In genomic region chr2:188978291-188979081, GRCh38 we compare ENCODE assay signal across 8 cellular contexts. TPM values are rescaled to one million over a fixed set of nuclear protein-coding genes. Genes with fewer than 3 reads are reported as not detected.
A peak's percentile ranks its signal among the peaks of the same experiment; 100 is the strongest.
DNase-seq lines count a peak whose midpoint lies in the region; ATAC-seq, FAIRE-seq and TF ChIP-seq lines count a peak whose summit lies in the region.

No MANE protein-coding gene starts in this region.

- no peak overlapping the region for H3K18ac ChIP-seq in H1 (ENCODE audit: extremely low read depth, low read length)

- no peak overlapping the region for H2BK15ac ChIP-seq in H1 (ENCODE audit: low read length)

- H3K9me3 ChIP-seq in Loucy (ENCODE audit: insufficient read depth, low read depth, low read length) = no peaks in the 10 kb centered on the region
- H3K9me3 ChIP-seq in H1 (ENCODE audit: insufficient read depth in 2 of 2, low read depth in 1 of 2, low read length in 1 of 2) = no peaks in the 10 kb centered on the region
- H3K9me3 ChIP-seq in osteoblast (ENCODE audit: low read depth, low read length) = no peaks in the 10 kb centered on the region

- TF ChIP-seq EP300 in H1 (IDR thresholded peaks at IDR 0.05; ENCODE audit: borderline replicate concordance in 1 of 2, low read depth in 2 of 2, low read length in 2 of 2) = no peak

- no peaks in the 10 kb centered on the region; the same call in 1 of the 2 replicates for H3K23me2 ChIP-seq in H1 (ENCODE audit: low read depth, low read length)

- CTCF ChIA-PET in H1 (lab: Charles Lee; ENCODE audit: partially characterized antibody) = interaction anchor here (0.7 to 1.6 kb wide), 5 partner anchors 9 to 453 kb away, joined by 3 to 6 read pairs (median 3); no protein-coding TSS in a partner anchor

- no peak overlapping the region for H3K14ac ChIP-seq in H1 (ENCODE audit: insufficient read length)

- no peak overlapping the region for H2AK5ac ChIP-seq in H1 (ENCODE audit: low read depth, low read length)

- H2BK12ac ChIP-seq in H1 (ENCODE audit: low read depth, low read length) = no peak overlapping the region

- H2AFZ ChIP-seq in Loucy (ENCODE audit: low read length) (peak overlapping the region; percentile 34; the same call in 1 of the 2 replicates), H1 (ENCODE audit: low read length) (no peak overlapping the region), osteoblast (ENCODE audit: low read length) (no peak overlapping the region)

- no peaks in the 10 kb centered on the region for H3K79me2 ChIP-seq in Loucy (ENCODE audit: insufficient read depth, low read length)
- H3K79me2 ChIP-seq in H1 (ENCODE audit: control insufficient read depth in 1 of 2, insufficient read depth in 2 of 2, low read length in 2 of 2) = no peaks in the 10 kb centered on the region
- H3K79me2 ChIP-seq in osteoblast (ENCODE audit: insufficient read depth, low read length) = peaks cover 89% of the 10 kb centered on the region

- peak; percentile 46 to 47 for TF ChIP-seq RAD21 in H1 (IDR thresholded peaks at IDR 0.05 in 1 of 2, conservative IDR thresholded peaks at IDR 0.05 in 1 of 2; ENCODE audit: low read depth in 2 of 2, low read length in 2 of 2)

- no peak overlapping the region for H3K23ac ChIP-seq in H1 (ENCODE audit: insufficient read length)

- peak; percentile 68 for FAIRE-seq in H1 (lab: Jason Lieb, UNC)

- H3K4me1 ChIP-seq in Loucy (ENCODE audit: insufficient read depth, low read length, poor library complexity, severe bottlenecking) (peaks cover 24% of the 10 kb centered on the region), H1 (replicated peaks in 1 of 4; ENCODE audit: control insufficient read depth in 3 of 4, insufficient read depth in 4 of 4, low read length in 3 of 4) (no peaks in the 10 kb centered on the region), osteoblast (ENCODE audit: insufficient read depth, low read length) (peaks cover 66% of the 10 kb centered on the region)

- H3K4me3 ChIP-seq in Loucy (ENCODE audit: low read length, poor library complexity, severe bottlenecking) = no peak overlapping the region
- no peak overlapping the region for H3K4me3 ChIP-seq in H1 (ENCODE audit: extremely low read depth in 1 of 4, insufficient read depth in 2 of 4, low read depth in 3 of 4, low read length in 4 of 4)
- H3K4me3 ChIP-seq in osteoblast (ENCODE audit: insufficient read depth, low read length) = peak overlapping the region; percentile 78

- 74% methylated on average over 6 of the region's 6 CpGs; no CpG with 5 or more reads in 1 of the 2 experiments for WGBS in H1 (ENCODE audit: extremely low coverage in 1 of 2, insufficient coverage in 1 of 2, insufficient read length in 1 of 2, insufficient replicate concordance in 2 of 2, low coverage in 1 of 2, low lambda C conversion rate in 2 of 2, missing lambda C conversion rate in 1 of 2), 2 experiments

- no peak overlapping the region for H4K5ac ChIP-seq in H1 (ENCODE audit: insufficient read length, low read depth, low read length)

- no peak overlapping the region for H3K9ac ChIP-seq in Loucy (ENCODE audit: low read depth, low read length, poor library complexity, severe bottlenecking)
- H3K9ac ChIP-seq in H1 (replicated peaks in 1 of 4; ENCODE audit: extremely low read depth in 1 of 4, low read depth in 3 of 4, low read length in 3 of 4) = peak overlapping the region in 1 of 4 experiments; percentile 34; a peak in 1 of 7 replicates

- TF ChIP-seq CTCF in Loucy (conservative IDR thresholded peaks at IDR 0.05; ENCODE audit: low read length) (no peak; the same call in 1 of the 2 replicates), H1 (IDR thresholded peaks at IDR 0.05; ENCODE audit: control extremely low read depth in 1 of 3, insufficient read depth in 1 of 3, low read depth in 1 of 3, low read length in 3 of 3) (no peak), osteoblast (IDR thresholded peaks at IDR 0.05; ENCODE audit: extremely low read depth, low read depth, low read length) (peak; percentile 54)

- H3K36me3 ChIP-seq in Loucy (ENCODE audit: insufficient read depth, low read length) (no peaks in the 10 kb centered on the region), H1 (ENCODE audit: control insufficient read depth in 2 of 4, insufficient read depth in 4 of 4, low read length in 3 of 4) (no peaks in the 10 kb centered on the region), osteoblast (ENCODE audit: insufficient read depth, low read length) (peaks cover 8% of the 10 kb centered on the region)

- H3K27ac ChIP-seq in H1 (ENCODE audit: low read depth, low read length) (no peak overlapping the region), osteoblast (ENCODE audit: low read depth, low read length) (peak overlapping the region; percentile 93)

- peak; percentile 73 for DNase-seq in H4 (ENCODE audit: low spot score)
- DNase-seq in H1 (ENCODE audit: low read depth in 1 of 2, low spot score in 2 of 2) = no peak
- no peak for DNase-seq in osteoblast (ENCODE audit: insufficient read length, low spot score, missing footprints)
- no peak for DNase-seq in DMS79 treated with DMSO at 0.1 percent for 48 hours (lab: John Stamatoyannopoulos, UW)
- no peak for DNase-seq in AML-193 (lab: John Stamatoyannopoulos, UW)
- no peak for DNase-seq in occipital lobe (lab: John Stamatoyannopoulos, UW)

- no peaks in the 10 kb centered on the region for H3K79me1 ChIP-seq in H1 (ENCODE audit: low read depth, low read length)

- H2BK120ac ChIP-seq in H1 (replicated peaks; ENCODE audit: low read depth, low read length) = no peak overlapping the region

- no peak overlapping the region for H2BK5ac ChIP-seq in H1 (ENCODE audit: low read depth, low read length)

- no peak overlapping the region for H2BK20ac ChIP-seq in H1 (ENCODE audit: low read length)

- no peaks in the 10 kb centered on the region for H3F3A ChIP-seq in Loucy (ENCODE audit: low read depth)

- no peak overlapping the region for H4K8ac ChIP-seq in H1 (ENCODE audit: extremely low read depth, insufficient read depth, low read length)

- no peak overlapping the region for H3K4ac ChIP-seq in H1 (replicated peaks; ENCODE audit: insufficient read length, low read depth, low read length)

- H3K27me3 ChIP-seq in Loucy (ENCODE audit: insufficient read depth, low read length, poor library complexity, severe bottlenecking) (no peaks in the 10 kb centered on the region), H1 (replicated peaks in 1 of 4; ENCODE audit: control insufficient read depth in 3 of 4, extremely low read depth in 1 of 4, insufficient read depth in 3 of 4, low read length in 3 of 4) (no peaks in the 10 kb centered on the region), osteoblast (ENCODE audit: insufficient read depth, low read length) (no peaks in the 10 kb centered on the region)

- POLR2A ChIA-PET in H1 (lab: Charles Lee; ENCODE audit: partially characterized antibody) = no interaction called here

- H3K9me2 ChIP-seq in Loucy (replicated peaks; ENCODE audit: low read depth, low read length) = no peaks in the 10 kb centered on the region

- H3K4me2 ChIP-seq in Loucy (ENCODE audit: low read depth, low read length, poor library complexity, severe bottlenecking) (no peak overlapping the region), H1 (ENCODE audit: insufficient read depth in 1 of 2, low read depth in 2 of 2, low read length in 2 of 2) (no peak overlapping the region), osteoblast (ENCODE audit: insufficient read depth, low read length) (peak overlapping the region; percentile 94)

- TF ChIP-seq POLR2A in H1 (IDR thresholded peaks at IDR 0.05; ENCODE audit: control extremely low read depth in 1 of 2, low read depth in 2 of 2, low read length in 2 of 2) = no peak

- peak; percentile 86 for ATAC-seq in GM18508 (IDR thresholded peaks at IDR 0.05; ENCODE audit: insufficient read depth, unreplicated experiment)

- H4K20me1 ChIP-seq in Loucy (ENCODE audit: insufficient read depth, low read length, poor library complexity, severe bottlenecking) = no peaks in the 10 kb centered on the region
- H4K20me1 ChIP-seq in H1 (replicated peaks in 1 of 2; ENCODE audit: control insufficient read depth in 1 of 2, insufficient read depth in 2 of 2, low read length in 2 of 2) = no peaks in the 10 kb centered on the region
- H4K20me1 ChIP-seq in osteoblast (ENCODE audit: insufficient read depth, low read length) = no peaks in the 10 kb centered on the region

- no peak overlapping the region for H3K56ac ChIP-seq in H1 (replicated peaks; ENCODE audit: insufficient read length, low read depth, low read length)

- no peak overlapping the region for H4K91ac ChIP-seq in H1 (replicated peaks; ENCODE audit: insufficient read length, low read length)

TF ChIP-seq in H1, 55 proteins besides CTCF, POLR2A, EP300 and RAD21:
- no peak for TF ChIP-seq CTBP2 (IDR thresholded peaks at IDR 0.05; ENCODE audit: borderline replicate concordance, insufficient read depth, insufficient read length, low read length)
- peak; percentile 22; the same call in 1 of the 2 replicates for TF ChIP-seq USF2 (IDR thresholded peaks at IDR 0.05; ENCODE audit: low read length)

RNA-seq across cellular contexts. Expression of gene COL3A1, which starts 4.3 kb away (rescaled TPM):
- 70.4 and 74.5 TPM in 2 replicates for total RNA-seq in H4 (2014; rRNA removed; shearing (Covaris generic))
- 0.07 TPM in 1 of 2 replicates, not detected in the other for total RNA-seq in H1 (2021; fragmentation: NEBNext Ultra II Directional; extraction: Animal tissue kit (Norgen Biotek cat#: 25700))
- 0.06 and 0.11 TPM in 2 replicates for polyA plus RNA-seq in H1 (2011; rRNA removed)
- polyA plus RNA-seq in H1 (2011; cell fraction: cytosol; rRNA removed) = 0.03 TPM
- 0.27 TPM for polyA plus RNA-seq in H1 (2011; cell fraction: nucleus; rRNA removed)
- 0.28 to 3.2 TPM (median 1.8 TPM) in 4 replicates for polyA plus RNA-seq in H1 (2012, experiment 1 of 2)
- polyA plus RNA-seq in H1 (2012, experiment 2 of 2) = 0.56 TPM
- polyA plus RNA-seq in H1 (2013, experiment 1 of 2) = 0.10 TPM
- 0.13 TPM for polyA plus RNA-seq in H1 (2013, experiment 2 of 2)
- 0.03 and 0.17 TPM in 2 replicates for polyA minus RNA-seq in H1 (2011; rRNA and poly(A)+ RNA removed)
- polyA minus RNA-seq in H1 (2011; cell fraction: cytosol; rRNA and poly(A)+ RNA removed) = not detected
- not detected for polyA minus RNA-seq in H1 (2011; cell fraction: nucleus; rRNA and poly(A)+ RNA removed)
- total RNA-seq in osteoblast (3,160 and 5,672 TPM in 2 replicates), occipital lobe (129 TPM)

Comparison
In these comparisons a context has a peak if more than half of its experiments do, and no peak if none do; other contexts are left out.
1. RNA of gene COL3A1, which starts 4.3 kb away (total RNA-seq): 3,160 to 5,672 TPM in osteoblast, 129 TPM in occipital lobe (single experiment) and 70.4 to 74.5 TPM in H4; 0.07 TPM in H1; every median in the first group is over 10 times any median in the second.